6 cellular contexts compared by ENCODE assay signal in genomic region chr11:96500440-96500839, GRCh38.
"Had no signal": no experiment of that assay in that cellular context is flagged by ENCODE, and none has a peak within 500 bp of the region (broad histone marks: within the 10 kb centered on the region; RNA-seq: fewer than 3 reads in every experiment).

No MANE protein-coding gene starts in this region.

- H3K27ac ChIP-seq: GM23248 had no signal

- DNase-seq: GM23248, GOT3, H7, IMR-90, KBM-7 had no signal

- H3K4me3 ChIP-seq: GM23248, HAP-1 had no signal

- H3K4me1 ChIP-seq: HAP-1 had no signal

- H3K36me3 ChIP-seq: HAP-1 had no signal

- H3K9me3 ChIP-seq: HAP-1 had no signal
